19 cellular contexts compared by ENCODE assay signal in the genomic region with DNA sequence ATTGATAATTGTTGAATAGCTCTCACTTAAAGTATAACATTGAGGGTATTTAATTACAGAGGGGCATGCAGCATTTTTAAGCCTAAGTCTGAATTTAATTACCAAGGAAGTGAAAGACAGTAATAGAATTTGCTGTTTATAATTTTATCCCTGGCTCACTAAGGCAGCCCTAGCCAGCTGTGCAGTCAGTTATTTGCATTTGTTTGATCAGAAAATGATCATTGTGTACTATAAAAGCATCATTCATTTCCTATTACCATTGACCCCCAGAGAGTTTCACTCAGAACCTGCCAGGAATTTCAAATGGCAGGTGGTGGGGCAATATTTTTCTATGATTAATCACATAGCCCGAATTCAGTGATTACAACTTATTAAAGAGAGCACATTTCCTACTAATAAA.
A peak's percentile ranks its signal among the peaks of the same experiment; 100 is the strongest.
DNase-seq lines count a peak whose midpoint lies in the region; ATAC-seq and TF ChIP-seq lines count a peak whose summit lies in the region.
"Had no signal": no experiment of that assay in that cellular context is flagged by ENCODE, and none has a peak within 500 bp of the region (broad histone marks: within the 10 kb centered on the region; RNA-seq: fewer than 3 reads in every experiment).

No MANE protein-coding gene starts in this region.

- H3K27me3 Mint-ChIP-seq in GM23338 (ENCODE audit: insufficient read depth, low read depth, poor library complexity), result peaks cover 2% of the 10 kb centered on the region

- H3K27me3 ChIP-seq in BLaER1 (no peaks in the 10 kb centered on the region), GM23338 (ENCODE audit: insufficient read depth) (no peaks in the 10 kb centered on the region), gastrocnemius medialis (no peaks in the 10 kb centered on the region), tibial artery (no peaks in the 10 kb centered on the region)
- H3K27me3 ChIP-seq: Peyer's patch had no signal

- H3K9me2 ChIP-seq in GM23338 (ENCODE audit: insufficient read depth), result peaks cover 15% of the 10 kb centered on the region; the same call in 1 of the 2 replicates
- no peaks in the 10 kb centered on the region for H3K9me2 ChIP-seq in OCI-LY7 (ENCODE audit: insufficient read depth, low read length)

- peaks cover 9% of the 10 kb centered on the region for H3K9me3 ChIP-seq in BLaER1
- peaks cover 71% of the 10 kb centered on the region for H3K9me3 ChIP-seq in OCI-LY7 (ENCODE audit: low read length)
- no peaks in the 10 kb centered on the region for H3K9me3 ChIP-seq in gastrocnemius medialis
- H3K9me3 ChIP-seq in tibial artery, result no peaks in the 10 kb centered on the region
- H3K9me3 ChIP-seq: Peyer's patch had no signal

- H3K36me3 Mint-ChIP-seq in GM23338 (ENCODE audit: low read depth), result no peaks in the 10 kb centered on the region; the same call in 2 of the 3 replicates

- no peak for DNase-seq in GM23338 (ENCODE audit: low spot score)
- peak; percentile 65 to 68 for DNase-seq in NCI-H526 (lab: John Stamatoyannopoulos, UW)
- peak; percentile 78 for DNase-seq in OCI-LY7 (ENCODE audit: low spot score)
- no peak for DNase-seq in gastrocnemius medialis
- no peak for DNase-seq in stimulated activated CD4-positive, alpha-beta T cell treated with anti-CD3 and anti-CD28 coated beads, Interleukin-4, amount 100 ng/mL, for 24 hours
- DNase-seq in tibial artery, result no peak
- DNase-seq: DMS 273 treated with DMSO at 0.1 percent for 48 hours, DMS79 treated with DMSO at 0.1 percent for 48 hours, H9, HFFc6, NCI-H187 treated with DMSO at 0.1 percent for 48 hours, NCI-H2227 treated with DMSO at 0.1 percent for 48 hours, NCI-H510A treated with DMSO at 0.1 percent for 48 hours, Peyer's patch, T-helper 1 cell had no signal

- ATAC-seq in GM23338, result no peak
- ATAC-seq in gastrocnemius medialis, result no peak
- no peak for ATAC-seq in HG03095 (IDR thresholded peaks at IDR 0.05; ENCODE audit: unreplicated experiment)
- ATAC-seq: GM12878 had no signal

- no peak overlapping the region for H3K27ac ChIP-seq in BLaER1
- no peak overlapping the region for H3K27ac ChIP-seq in GM23338 (ENCODE audit: low read depth)
- peak overlapping the region; percentile 97 for H3K27ac ChIP-seq in OCI-LY7 (ENCODE audit: low read depth, low read length, poor library complexity, severe bottlenecking)
- no peak overlapping the region for H3K27ac ChIP-seq in gastrocnemius medialis
- no peak overlapping the region for H3K27ac ChIP-seq in tibial artery
- H3K27ac ChIP-seq: KMS-11, Peyer's patch had no signal

- H4K20me1 ChIP-seq in BLaER1 (no peaks in the 10 kb centered on the region), GM23338 (replicated peaks; ENCODE audit: insufficient read depth) (no peaks in the 10 kb centered on the region), OCI-LY7 (ENCODE audit: insufficient read depth, low read length) (no peaks in the 10 kb centered on the region)

- H2AFZ ChIP-seq in GM23338, result no peak overlapping the region
- peak overlapping the region; percentile 23; the same call in 1 of the 2 replicates for H2AFZ ChIP-seq in OCI-LY7 (ENCODE audit: low read length)

- H3K9ac ChIP-seq in BLaER1, result no peak overlapping the region
- H3K9ac ChIP-seq: KMS-11 had no signal

- no peak for TF ChIP-seq POLR2A in gastrocnemius medialis (IDR thresholded peaks at IDR 0.05)

- H3K9me3 Mint-ChIP-seq in GM23338, result no peaks in the 10 kb centered on the region
- H3K9me3 Mint-ChIP-seq: H9 had no signal

- no TSS peak for BruUV-seq in OCI-LY7 (replicated peaks; lab: Mats Ljungman, UMichigan)

- H3K4me3 Mint-ChIP-seq in GM23338, result no peak overlapping the region
- H3K4me3 Mint-ChIP-seq: H9, HFFc6 had no signal

- H3K4me1 Mint-ChIP-seq in GM23338, result peaks cover 18% of the 10 kb centered on the region

- peaks cover 8% of the 10 kb centered on the region; the same call in 1 of the 2 replicates for H3K4me1 ChIP-seq in BLaER1
- H3K4me1 ChIP-seq in GM23338 (ENCODE audit: insufficient read depth), result peaks cover 14% of the 10 kb centered on the region
- peaks cover 75% of the 10 kb centered on the region for H3K4me1 ChIP-seq in OCI-LY7 (ENCODE audit: insufficient read depth, low read length, poor library complexity, severe bottlenecking)
- H3K4me1 ChIP-seq in gastrocnemius medialis, result no peaks in the 10 kb centered on the region
- H3K4me1 ChIP-seq in tibial artery, result no peaks in the 10 kb centered on the region

- H3K27ac Mint-ChIP-seq in GM23338, result no peak overlapping the region
- H3K27ac Mint-ChIP-seq: H9, HFFc6 had no signal

- in situ Hi-C loops in gastrocnemius medialis (cut with MboI; ENCODE audit: low sequenced_read_pairs in 4 of 4), result no loop called here

- intact Hi-C loops in OCI-LY7 (cut with micrococcal nuclease; ENCODE audit: unreplicated experiment) (no loop called here), gastrocnemius medialis (cut with DNase I; ENCODE audit: low total_unique reads) (no loop called here), tibial artery (cut with DNase I; ENCODE audit: low total_unique reads) (no loop called here)

- CTCF ChIA-PET in OCI-LY7 (lab: Charles Lee; ENCODE audit: unreplicated experiment), result interaction anchor here (1.7 kb wide), 1 partner anchor 67 kb away, joined by 5 read pairs; no protein-coding TSS in a partner anchor

- H3K79me2 ChIP-seq in GM23338 (replicated peaks; ENCODE audit: insufficient read depth) (no peaks in the 10 kb centered on the region), OCI-LY7 (ENCODE audit: insufficient read depth, low read depth, low read length) (no peaks in the 10 kb centered on the region)

- H3F3A ChIP-seq in GM23338 (replicated peaks; ENCODE audit: low read depth), result no peaks in the 10 kb centered on the region

- no peaks in the 10 kb centered on the region for H3K36me3 ChIP-seq in BLaER1
- H3K36me3 ChIP-seq in GM23338 (ENCODE audit: insufficient read depth), result no peaks in the 10 kb centered on the region
- H3K36me3 ChIP-seq in OCI-LY7 (ENCODE audit: insufficient read depth, low read length), result peaks cover 66% of the 10 kb centered on the region
- no peaks in the 10 kb centered on the region for H3K36me3 ChIP-seq in gastrocnemius medialis
- no peaks in the 10 kb centered on the region for H3K36me3 ChIP-seq in tibial artery
- H3K36me3 ChIP-seq: Peyer's patch had no signal

- POLR2A ChIA-PET in OCI-LY7 (lab: Charles Lee), result interaction anchor here (1.0 to 2.4 kb wide), 6 partner anchors 11 to 79 kb away, joined by 3 to 10 read pairs (median 4); no protein-coding TSS in a partner anchor

- TF ChIP-seq CTCF in GM23338 (conservative IDR thresholded peaks at IDR 0.05; ENCODE audit: low read depth in 2 of 2) (no peak), OCI-LY7 (conservative IDR thresholded peaks at IDR 0.05; ENCODE audit: low read length) (no peak), gastrocnemius medialis (IDR thresholded peaks at IDR 0.05 in 4 of 5, conservative IDR thresholded peaks at IDR 0.05 in 1 of 5) (no peak), tibial artery (IDR thresholded peaks at IDR 0.05) (no peak)

- peak overlapping the region; percentile 5; the same call in 1 of the 2 replicates for H3K4me2 ChIP-seq in BLaER1
- H3K4me2 ChIP-seq in GM23338, result peak overlapping the region; percentile 29; the same call in 1 of the 2 replicates
- peak overlapping the region; percentile 77 for H3K4me2 ChIP-seq in OCI-LY7 (ENCODE audit: low read length)
- H3K4me2 ChIP-seq: KMS-11 had no signal

- H3K4me3 ChIP-seq in BLaER1 (no peak overlapping the region), GM23338 (no peak overlapping the region), OCI-LY7 (ENCODE audit: low read depth, low read length, poor library complexity, severe bottlenecking) (peak overlapping the region; percentile 48), gastrocnemius medialis (no peak overlapping the region), tibial artery (no peak overlapping the region)
- H3K4me3 ChIP-seq: GM12878, Peyer's patch had no signal

TF ChIP-seq in GM23338, 12 proteins besides CTCF, POLR2A, EP300 and RAD21 (continues in another document):
- TF ChIP-seq EZH2 (IDR thresholded peaks at IDR 0.05; ENCODE audit: low read depth, unreplicated experiment), result no peak
- TF ChIP-seq, protein P1, sequence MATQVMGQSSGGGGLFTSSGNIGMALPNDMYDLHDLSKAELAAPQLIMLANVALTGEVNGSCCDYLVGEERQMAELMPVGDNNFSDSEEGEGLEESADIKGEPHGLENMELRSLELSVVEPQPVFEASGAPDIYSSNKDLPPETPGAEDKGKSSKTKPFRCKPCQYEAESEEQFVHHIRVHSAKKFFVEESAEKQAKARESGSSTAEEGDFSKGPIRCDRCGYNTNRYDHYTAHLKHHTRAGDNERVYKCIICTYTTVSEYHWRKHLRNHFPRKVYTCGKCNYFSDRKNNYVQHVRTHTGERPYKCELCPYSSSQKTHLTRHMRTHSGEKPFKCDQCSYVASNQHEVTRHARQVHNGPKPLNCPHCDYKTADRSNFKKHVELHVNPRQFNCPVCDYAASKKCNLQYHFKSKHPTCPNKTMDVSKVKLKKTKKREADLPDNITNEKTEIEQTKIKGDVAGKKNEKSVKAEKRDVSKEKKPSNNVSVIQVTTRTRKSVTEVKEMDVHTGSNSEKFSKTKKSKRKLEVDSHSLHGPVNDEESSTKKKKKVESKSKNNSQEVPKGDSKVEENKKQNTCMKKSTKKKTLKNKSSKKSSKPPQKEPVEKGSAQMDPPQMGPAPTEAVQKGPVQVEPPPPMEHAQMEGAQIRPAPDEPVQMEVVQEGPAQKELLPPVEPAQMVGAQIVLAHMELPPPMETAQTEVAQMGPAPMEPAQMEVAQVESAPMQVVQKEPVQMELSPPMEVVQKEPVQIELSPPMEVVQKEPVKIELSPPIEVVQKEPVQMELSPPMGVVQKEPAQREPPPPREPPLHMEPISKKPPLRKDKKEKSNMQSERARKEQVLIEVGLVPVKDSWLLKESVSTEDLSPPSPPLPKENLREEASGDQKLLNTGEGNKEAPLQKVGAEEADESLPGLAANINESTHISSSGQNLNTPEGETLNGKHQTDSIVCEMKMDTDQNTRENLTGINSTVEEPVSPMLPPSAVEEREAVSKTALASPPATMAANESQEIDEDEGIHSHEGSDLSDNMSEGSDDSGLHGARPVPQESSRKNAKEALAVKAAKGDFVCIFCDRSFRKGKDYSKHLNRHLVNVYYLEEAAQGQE (IDR thresholded peaks at IDR 0.05; ENCODE audit: unreplicated experiment), result no peak

Comparison
In these comparisons a context has a peak if more than half of its experiments do, and no peak if none do; other contexts are left out.
1. H3K4me2 ChIP-seq: peak in every context shown above with its lines; median percentile 77 in OCI-LY7; 29 in GM23338; 5 in BLaER1.
2. DNase-seq: peak in NCI-H526 (2 of 2) and OCI-LY7 (single experiment); none in GM23338 (single experiment), gastrocnemius medialis (0 of 2), stimulated activated CD4-positive, alpha-beta T cell treated with anti-CD3 and anti-CD28 coated beads, Interleukin-4, amount 100 ng/mL, for 24 hours (single experiment) and tibial artery (0 of 2).